8 cellular contexts compared by ENCODE assay signal in genomic region chrX:8748855-8749254, GRCh38. TPM values are rescaled to one million over a fixed set of nuclear protein-coding genes. Genes with fewer than 3 reads are reported as not detected.
DNase-seq lines count a peak whose midpoint lies in the region; ATAC-seq and TF ChIP-seq lines count a peak whose summit lies in the region.
"Had no signal": no experiment of that assay in that cellular context is flagged by ENCODE, and none has a peak within 500 bp of the region (broad histone marks: within the 10 kb centered on the region; RNA-seq: fewer than 3 reads in every experiment).

No MANE protein-coding gene starts in this region.

- TF ChIP-seq EP300 in tibial nerve (IDR thresholded peaks at IDR 0.05) = no peak

- peak; percentile 57 for ATAC-seq in foreskin keratinocyte
- ATAC-seq in HG03457 (IDR thresholded peaks at IDR 0.05; ENCODE audit: unreplicated experiment) = no peak

- 5 to 9% methylated on average over 6 of the region's 6 CpGs for WGBS in tibial nerve, 2 donors

- H3K4me1 ChIP-seq in foreskin keratinocyte (no peaks in the 10 kb centered on the region), tibial nerve (no peaks in the 10 kb centered on the region)

- peak; percentile 64 for DNase-seq in ELF-1 (ENCODE audit: low read depth, low spot score)
- DNase-seq in H4 (ENCODE audit: low spot score) = peak; percentile 37
- peak; percentile 47 for DNase-seq in RPMI7951 (ENCODE audit: low read depth)
- DNase-seq in foreskin keratinocyte = peak in 1 of 2 donors; percentile 25
- DNase-seq in tibial nerve (ENCODE audit: low spot score in 2 of 2) = no peak
- DNase-seq in HK-2 (ENCODE audit: unreplicated experiment) = no peak

- H3K9me3 ChIP-seq in tibial nerve = no peaks in the 10 kb centered on the region

- no peak overlapping the region for H3K4me3 ChIP-seq in tibial nerve

- TF ChIP-seq CTCF in foreskin keratinocyte (conservative IDR thresholded peaks at IDR 0.05) (peak; percentile 64), tibial nerve (IDR thresholded peaks at IDR 0.05) (peak; percentile 14 to 45 (median 39))

- H3K36me3 ChIP-seq in tibial nerve = no peaks in the 10 kb centered on the region

- H3K27me3 ChIP-seq in foreskin keratinocyte = no peaks in the 10 kb centered on the region
- H3K27me3 ChIP-seq in tibial nerve = peaks cover 0 to 6% of the 10 kb centered on the region in 2 donors

- H3K27ac ChIP-seq in foreskin keratinocyte (no peak overlapping the region), tibial nerve (no peak overlapping the region)

- no peak for TF ChIP-seq POLR2A in tibial nerve (IDR thresholded peaks at IDR 0.05)

RNA-seq across cellular contexts. Expression of gene ANOS1, which starts 16.9 kb away (rescaled TPM):
- 4.1 and 6.6 TPM in 2 replicates for total RNA-seq in H4 (2014; rRNA removed; shearing (Covaris generic))
- total RNA-seq in RPMI7951 (2014; rRNA removed; shearing (Covaris generic)) = not detected in 2 replicates
- 3.0 and 4.3 TPM in 2 replicates for total RNA-seq in foreskin keratinocyte
- polyA plus RNA-seq in foreskin keratinocyte = 1.5 and 1.7 TPM in 2 replicates
- 10 to 100 TPM in 3 of 4 donors, 1 to 10 TPM in 1; 7.5 to 14.4 (median 10.9) TPM for total RNA-seq in tibial nerve
- total RNA-seq: T-helper 1 cell treated with Interleukin-12 subunit alpha and Interleukin-12 subunit beta and Interleukin-4 antibody, amounts not matched to agents 30 ng/mL and 1 ng/mL, for 36 hours had no signal

RNA-seq across cellular contexts. Expression of gene FAM9A, which starts 52.3 kb away (rescaled TPM):
- total RNA-seq in H4 (2014; rRNA removed; shearing (Covaris generic)) = not detected in 2 replicates
- total RNA-seq in RPMI7951 (2014; rRNA removed; shearing (Covaris generic)) = not detected in 2 replicates
- not detected in 2 replicates for total RNA-seq in foreskin keratinocyte
- not detected in 2 replicates for polyA plus RNA-seq in foreskin keratinocyte
- total RNA-seq in tibial nerve = not detected
- total RNA-seq: T-helper 1 cell treated with Interleukin-12 subunit alpha and Interleukin-12 subunit beta and Interleukin-4 antibody, amounts not matched to agents 30 ng/mL and 1 ng/mL, for 36 hours had no signal

Comparison
In these comparisons a context has a peak if more than half of its experiments do, and no peak if none do; other contexts are left out.
1. DNase-seq: peak in ELF-1 (single experiment), H4 (single experiment) and RPMI7951 (single experiment); none in tibial nerve (0 of 2) and HK-2 (single experiment).